Comparison of ENCODE assay signal across 9 cellular contexts in the genomic region with DNA sequence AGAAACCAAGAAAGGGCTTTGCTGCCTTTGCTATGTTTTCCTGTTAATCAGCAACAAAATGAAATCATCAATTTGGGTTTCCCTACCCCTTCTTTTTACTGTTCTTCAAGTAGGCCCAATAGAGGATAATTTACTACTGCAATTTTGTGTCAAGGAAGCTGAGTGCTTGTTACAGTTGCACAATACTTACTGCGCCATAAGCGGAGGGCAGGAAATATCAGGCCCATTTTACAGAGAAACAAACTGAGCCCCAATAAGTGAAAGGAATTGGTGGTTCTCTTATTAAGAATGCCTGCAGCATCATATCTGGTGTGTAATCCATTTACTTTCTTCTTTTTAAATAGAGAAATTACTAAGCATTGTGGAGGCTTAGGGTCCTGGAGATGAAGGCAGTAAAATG.
"Had no signal": no experiment of that assay in that cellular context is flagged by ENCODE, and none has a peak within 500 bp of the region (broad histone marks: within the 10 kb centered on the region; RNA-seq: fewer than 3 reads in every experiment).

No MANE protein-coding gene starts in this region.

- H3K27me3 Mint-ChIP-seq: activated CD4-positive, alpha-beta T cell treated with anti-CD3 and anti-CD28 coated beads for 36 hours; activated T-helper 17 cell treated with anti-CD3 and anti-CD28 coated beads, Interleukin-2, amount 50 U/mL, for 72 hours had no signal

- H3K9me3 Mint-ChIP-seq: activated T-helper 17 cell treated with anti-CD3 and anti-CD28 coated beads, Interleukin-2, amount 50 U/mL, for 72 hours had no signal

- H3K4me3 ChIP-seq: body of pancreas, colonic mucosa, esophagus muscularis mucosa had no signal

- H3K27ac ChIP-seq: body of pancreas, colonic mucosa, esophagus muscularis mucosa had no signal

- H3K36me3 ChIP-seq: colonic mucosa, esophagus muscularis mucosa had no signal

- DNase-seq: activated CD4-positive, alpha-beta T cell treated with anti-CD3 and anti-CD28 coated beads for 36 hours; activated naive CD4-positive, alpha-beta T cell treated with anti-CD3 and anti-CD28 coated beads, Interleukin-2, amount 50 U/mL, for 16 hours; body of pancreas; caudate nucleus; colonic mucosa; stimulated activated CD4-positive, alpha-beta T cell treated with anti-CD3 and anti-CD28 coated beads, Interleukin-12 subunit alpha, Interleukin-12 subunit beta, amount 100 ng/mL, for 4 hours had no signal

- ATAC-seq: activated CD4-positive, alpha-beta T cell treated with anti-CD3 and anti-CD28 coated beads for 36 hours; activated T-helper 17 cell treated with anti-CD3 and anti-CD28 coated beads, Interleukin-2, amount 50 U/mL, for 72 hours; body of pancreas; left lobe of liver had no signal

- H3K9me3 ChIP-seq: body of pancreas, colonic mucosa, esophagus muscularis mucosa had no signal

- H3K4me3 Mint-ChIP-seq: activated CD4-positive, alpha-beta T cell treated with anti-CD3 and anti-CD28 coated beads for 36 hours had no signal
